ENCODE assay signal across 5 cellular contexts in genomic region chr20:53133628-53134027, GRCh38.
"Had no signal": no experiment of that assay in that cellular context is flagged by ENCODE, and none has a peak within 500 bp of the region (broad histone marks: within the 10 kb centered on the region; RNA-seq: fewer than 3 reads in every experiment).

No MANE protein-coding gene starts in this region.

- H3K27me3 Mint-ChIP-seq: IgD-negative memory B cell had no signal

- H3K4me1 Mint-ChIP-seq: IgD-negative memory B cell had no signal

- H3K9me3 Mint-ChIP-seq: IgD-negative memory B cell had no signal

- H3K36me3 Mint-ChIP-seq: IgD-negative memory B cell had no signal

- H3K4me3 Mint-ChIP-seq: IgD-negative memory B cell had no signal

- H3K27ac ChIP-seq: HL-60 had no signal

- ATAC-seq: HepG2, K562 had no signal

- DNase-seq: IMR-90 had no signal

- H3K4me3 ChIP-seq: K562 had no signal
